ENCODE assay signal across 1 cellular context in the genomic region with DNA sequence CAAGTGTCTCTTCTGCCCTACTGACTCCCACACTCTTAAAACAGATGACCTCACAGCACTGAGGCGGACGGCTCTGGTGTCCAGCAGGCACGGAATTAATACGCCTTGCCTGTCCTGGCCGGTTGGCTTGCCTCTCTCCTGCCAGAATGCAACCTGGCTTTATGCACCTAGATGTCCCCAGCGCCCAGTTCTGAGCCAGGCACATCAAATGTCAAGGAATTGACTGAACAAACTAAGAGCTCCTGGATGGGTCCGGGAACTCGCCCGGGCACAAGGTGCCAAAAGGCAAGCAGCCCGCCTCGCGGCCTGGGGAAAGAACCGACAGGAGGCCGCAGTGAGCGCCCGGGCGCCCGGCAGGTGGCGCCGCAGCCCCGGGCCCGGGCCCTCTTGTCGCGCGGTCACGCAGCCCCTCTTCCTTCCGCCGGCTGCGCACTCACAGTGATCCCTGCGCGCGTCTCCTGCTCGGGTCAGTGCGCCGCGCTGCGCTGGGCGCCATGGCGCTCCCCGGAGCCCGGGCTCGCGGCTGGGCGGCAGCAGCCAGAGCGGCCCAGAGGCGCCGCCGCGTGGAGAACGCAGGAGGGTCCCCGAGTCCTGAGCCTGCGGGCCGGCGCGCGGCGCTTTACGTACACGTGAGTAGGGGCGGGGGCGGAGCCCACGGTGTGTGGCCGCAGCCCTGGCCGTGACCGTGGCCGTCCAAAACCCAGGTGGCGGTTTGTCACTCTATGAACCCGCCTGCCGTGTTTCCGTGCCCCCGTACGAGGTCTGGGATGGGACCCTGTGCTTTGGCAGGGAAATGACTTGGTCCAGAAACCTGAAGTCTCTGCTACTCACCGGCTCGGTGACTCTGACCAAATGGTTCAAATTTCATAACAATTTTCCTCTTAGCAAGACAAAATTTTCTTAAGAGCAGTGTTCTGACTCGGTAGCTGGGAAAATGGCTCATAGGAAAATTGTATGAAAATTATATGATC.
TF ChIP-seq lines count a peak whose summit lies in the region.

A gene (plus strand): TSS at position 470 of the 971 bp plus-strand sequence. CDS start 25 bp downstream, at position 495.

TF ChIP-seq in HCT116, 20 proteins besides CTCF, POLR2A, EP300 and RAD21 (continued from another document):
- TF ChIP-seq YY1 (IDR thresholded peaks at IDR 0.05; ENCODE audit: extremely low read depth, insufficient replicate concordance, low read depth, low read length) (peak; percentile 92), EZH2phosphoT487 (IDR thresholded peaks at IDR 0.05; ENCODE audit: borderline replicate concordance) (no peak), FOSL1 (IDR thresholded peaks at IDR 0.05; ENCODE audit: low read depth) (no peak), TCF7L2 (IDR thresholded peaks at IDR 0.05; ENCODE audit: borderline replicate concordance, extremely low read depth, insufficient read depth, insufficient read length) (peak; percentile 73), POLR2AphosphoS5 (IDR thresholded peaks at IDR 0.05; ENCODE audit: low read depth, low read length) (peak; percentile 98), EGR1 (IDR thresholded peaks at IDR 0.05; ENCODE audit: low read depth) (peak; percentile 85), JUND (IDR thresholded peaks at IDR 0.05) (no peak), CEBPB (IDR thresholded peaks at IDR 0.05; ENCODE audit: low read depth) (no peak), ZFX (IDR thresholded peaks at IDR 0.05) (peak; percentile 97)
- TF ChIP-seq, protein P1, sequence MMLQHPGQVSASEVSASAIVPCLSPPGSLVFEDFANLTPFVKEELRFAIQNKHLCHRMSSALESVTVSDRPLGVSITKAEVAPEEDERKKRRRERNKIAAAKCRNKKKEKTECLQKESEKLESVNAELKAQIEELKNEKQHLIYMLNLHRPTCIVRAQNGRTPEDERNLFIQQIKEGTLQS (IDR thresholded peaks at IDR 0.05), result no peak
TF ChIP-seq in HCT116: peak in this region for 9.
